In the genomic region with DNA sequence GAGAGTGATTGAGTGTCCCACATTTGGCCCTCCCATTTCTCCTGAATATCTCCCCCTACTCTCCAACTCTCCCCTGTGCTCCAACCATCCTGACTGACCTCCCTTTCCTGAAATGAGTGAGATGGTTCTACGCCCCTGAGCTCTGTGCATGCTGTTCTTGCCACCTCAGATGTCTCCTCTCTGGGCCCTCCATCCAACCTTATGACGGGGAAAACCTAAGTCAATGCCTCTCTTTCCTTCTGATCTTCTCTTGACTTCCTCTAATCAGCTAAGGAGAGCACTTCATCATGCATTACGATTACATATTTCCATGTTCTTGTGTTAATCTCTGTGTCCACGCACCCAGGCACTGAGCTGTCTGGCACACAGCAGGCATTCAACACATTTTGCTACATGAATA, we compare ENCODE assay signal across 24 cellular contexts. TPM values are rescaled to one million over a fixed set of nuclear protein-coding genes. Genes with fewer than 3 reads are reported as not detected.
DNase-seq lines count a peak whose midpoint lies in the region; ATAC-seq and TF ChIP-seq lines count a peak whose summit lies in the region.
"Had no signal": no experiment of that assay in that cellular context is flagged by ENCODE, and none has a peak within 500 bp of the region (broad histone marks: within the 10 kb centered on the region; RNA-seq: fewer than 3 reads in every experiment).

No MANE protein-coding gene starts in this region.

- no peaks in the 10 kb centered on the region for H3K27me3 Mint-ChIP-seq in activated naive CD8-positive, alpha-beta T cell
- H3K27me3 Mint-ChIP-seq in activated naive CD8-positive, alpha-beta T cell treated with anti-CD3 and anti-CD28 coated beads for 36 hours: no peaks in the 10 kb centered on the region
- H3K27me3 Mint-ChIP-seq in CD8-positive, alpha-beta T cell (ENCODE audit: low read depth): no peaks in the 10 kb centered on the region
- no peaks in the 10 kb centered on the region for H3K27me3 Mint-ChIP-seq in activated naive CD8-positive, alpha-beta T cell treated with anti-CD3 and anti-CD28 coated beads, Interleukin-2, amount 50 U/mL, for 24 hours
- H3K27me3 Mint-ChIP-seq: IgD-negative memory B cell had no signal

- TF ChIP-seq CTCF in CD8-positive, alpha-beta T cell (IDR thresholded peaks at IDR 0.05): no peak
- TF ChIP-seq CTCF in GM10266 (IDR thresholded peaks at IDR 0.05; ENCODE audit: control insufficient read depth, insufficient read depth, low read depth, missing control alignments): no peak

- H3K27ac Mint-ChIP-seq in activated naive CD8-positive, alpha-beta T cell: peak overlapping the region; percentile 3
- H3K27ac Mint-ChIP-seq in activated naive CD8-positive, alpha-beta T cell treated with anti-CD3 and anti-CD28 coated beads for 36 hours: no peak overlapping the region
- peak overlapping the region; percentile 71 for H3K27ac Mint-ChIP-seq in CD8-positive, alpha-beta T cell
- no peak overlapping the region for H3K27ac Mint-ChIP-seq in activated naive CD8-positive, alpha-beta T cell treated with anti-CD3 and anti-CD28 coated beads, Interleukin-2, amount 50 U/mL, for 24 hours
- peak overlapping the region; percentile 23 for H3K27ac Mint-ChIP-seq in stimulated activated effector memory CD8-positive, alpha-beta T cell treated with anti-CD3 and anti-CD28 coated beads, Interleukin-12 subunit alpha, Interleukin-12 subunit beta, amount 100 ng/mL, for 72 hours
- H3K27ac Mint-ChIP-seq: IgD-negative memory B cell had no signal

- H3K4me1 Mint-ChIP-seq in activated naive CD8-positive, alpha-beta T cell (ENCODE audit: low read depth): peaks cover 39% of the 10 kb centered on the region
- peaks cover 40% of the 10 kb centered on the region for H3K4me1 Mint-ChIP-seq in activated naive CD8-positive, alpha-beta T cell treated with anti-CD3 and anti-CD28 coated beads for 36 hours
- H3K4me1 Mint-ChIP-seq in CD8-positive, alpha-beta T cell (ENCODE audit: low read depth): peaks cover 41% of the 10 kb centered on the region
- H3K4me1 Mint-ChIP-seq in activated naive CD8-positive, alpha-beta T cell treated with anti-CD3 and anti-CD28 coated beads, Interleukin-2, amount 50 U/mL, for 24 hours: peaks cover 40% of the 10 kb centered on the region
- H3K4me1 Mint-ChIP-seq in stimulated activated effector memory CD8-positive, alpha-beta T cell treated with anti-CD3 and anti-CD28 coated beads, Interleukin-12 subunit alpha, Interleukin-12 subunit beta, amount 100 ng/mL, for 72 hours: peaks cover 36% of the 10 kb centered on the region

- no peak for DNase-seq in activated naive CD8-positive, alpha-beta T cell treated with anti-CD3 and anti-CD28 coated beads for 36 hours
- no peak for DNase-seq in CD8-positive, alpha-beta T cell
- DNase-seq in activated naive CD8-positive, alpha-beta T cell treated with anti-CD3 and anti-CD28 coated beads, Interleukin-2, amount 50 U/mL, for 24 hours: no peak
- no peak for DNase-seq in stimulated activated effector memory CD8-positive, alpha-beta T cell treated with anti-CD3 and anti-CD28 coated beads, Interleukin-12 subunit alpha, Interleukin-12 subunit beta, amount 100 ng/mL, for 72 hours (ENCODE audit: low spot score in 2 of 2)
- DNase-seq in SKM-1 (lab: John Stamatoyannopoulos, UW; ENCODE audit: unreplicated experiment) (no peak), GM10266 (ENCODE audit: extremely low spot score) (no peak), SIG-M5 treated with dmso at 0.1 percent for 504 hours (lab: John Stamatoyannopoulos, UW; ENCODE audit: unreplicated experiment) (no peak)
- DNase-seq: C1 segment of cervical spinal cord, Caco-2, GF-D8, H9, Kasumi-1, MM.1S, NCI-H1092 treated with DMSO at 0.1 percent for 48 hours, NCI-H146, NCI-H2029 treated with DMSO at 0.1 percent for 48 hours, NCI-H2171, NCI-H526, PC-3, RPMI8226, SHP77 treated with DMSO at 0.1 percent for 48 hours had no signal

- POLR2A ChIA-PET in CD8-positive, alpha-beta T cell (lab: Charles Lee): interaction anchor here (1.1 kb wide), 1 partner anchor 18 kb away, joined by 5 read pairs; no protein-coding TSS in a partner anchor

- no peaks in the 10 kb centered on the region for H3K9me3 Mint-ChIP-seq in activated naive CD8-positive, alpha-beta T cell (ENCODE audit: low read depth)
- H3K9me3 Mint-ChIP-seq in activated naive CD8-positive, alpha-beta T cell treated with anti-CD3 and anti-CD28 coated beads for 36 hours: no peaks in the 10 kb centered on the region
- H3K9me3 Mint-ChIP-seq in CD8-positive, alpha-beta T cell: no peaks in the 10 kb centered on the region
- H3K9me3 Mint-ChIP-seq in activated naive CD8-positive, alpha-beta T cell treated with anti-CD3 and anti-CD28 coated beads, Interleukin-2, amount 50 U/mL, for 24 hours: no peaks in the 10 kb centered on the region
- H3K9me3 Mint-ChIP-seq in stimulated activated effector memory CD8-positive, alpha-beta T cell treated with anti-CD3 and anti-CD28 coated beads, Interleukin-12 subunit alpha, Interleukin-12 subunit beta, amount 100 ng/mL, for 72 hours: no peaks in the 10 kb centered on the region
- H3K9me3 Mint-ChIP-seq: H9, IgD-negative memory B cell had no signal

- CTCF ChIA-PET in CD8-positive, alpha-beta T cell (lab: Charles Lee): interaction anchor here (1.9 to 2.2 kb wide), 2 partner anchors 13 to 27 kb away, joined by 5 to 8 read pairs; no protein-coding TSS in a partner anchor

- intact Hi-C loops in CD8-positive, alpha-beta T cell (cut with DNase I, micrococcal nuclease): no loop called here

- peak overlapping the region; percentile 12 for H3K4me3 Mint-ChIP-seq in activated naive CD8-positive, alpha-beta T cell
- H3K4me3 Mint-ChIP-seq in activated naive CD8-positive, alpha-beta T cell treated with anti-CD3 and anti-CD28 coated beads for 36 hours: no peak overlapping the region
- H3K4me3 Mint-ChIP-seq in CD8-positive, alpha-beta T cell: no peak overlapping the region
- no peak overlapping the region for H3K4me3 Mint-ChIP-seq in activated naive CD8-positive, alpha-beta T cell treated with anti-CD3 and anti-CD28 coated beads, Interleukin-2, amount 50 U/mL, for 24 hours
- H3K4me3 Mint-ChIP-seq in stimulated activated effector memory CD8-positive, alpha-beta T cell treated with anti-CD3 and anti-CD28 coated beads, Interleukin-12 subunit alpha, Interleukin-12 subunit beta, amount 100 ng/mL, for 72 hours: no peak overlapping the region
- H3K4me3 Mint-ChIP-seq: H9, IgD-negative memory B cell had no signal

- no peak overlapping the region for H3K4me3 ChIP-seq in CD8-positive, alpha-beta T cell (ENCODE audit: low read depth, low read length)
- H3K4me3 ChIP-seq: GM12878 had no signal

- H3K27ac ChIP-seq in CD8-positive, alpha-beta T cell (ENCODE audit: low read depth, low read length): no peak overlapping the region

- H3K27me3 ChIP-seq in CD8-positive, alpha-beta T cell (ENCODE audit: insufficient read depth, low read length): no peaks in the 10 kb centered on the region

- H3K9me3 ChIP-seq in CD8-positive, alpha-beta T cell (ENCODE audit: low read length): no peaks in the 10 kb centered on the region
- H3K9me3 ChIP-seq: Caco-2 had no signal

- ATAC-seq in CD8-positive, alpha-beta T cell: no peak
- ATAC-seq in activated naive CD8-positive, alpha-beta T cell treated with anti-CD3 and anti-CD28 coated beads, Interleukin-2, amount 50 U/mL, for 24 hours: peak; percentile 52
- ATAC-seq in stimulated activated effector memory CD8-positive, alpha-beta T cell treated with anti-CD3 and anti-CD28 coated beads, Interleukin-12 subunit alpha, Interleukin-12 subunit beta, amount 100 ng/mL, for 72 hours: no peak
- ATAC-seq: GM12878, PC-3 had no signal

- H3K36me3 Mint-ChIP-seq in activated naive CD8-positive, alpha-beta T cell: no peaks in the 10 kb centered on the region
- no peaks in the 10 kb centered on the region for H3K36me3 Mint-ChIP-seq in activated naive CD8-positive, alpha-beta T cell treated with anti-CD3 and anti-CD28 coated beads for 36 hours
- H3K36me3 Mint-ChIP-seq in CD8-positive, alpha-beta T cell: no peaks in the 10 kb centered on the region
- H3K36me3 Mint-ChIP-seq in activated naive CD8-positive, alpha-beta T cell treated with anti-CD3 and anti-CD28 coated beads, Interleukin-2, amount 50 U/mL, for 24 hours (ENCODE audit: low read depth): no peaks in the 10 kb centered on the region
- H3K36me3 Mint-ChIP-seq in stimulated activated effector memory CD8-positive, alpha-beta T cell treated with anti-CD3 and anti-CD28 coated beads, Interleukin-12 subunit alpha, Interleukin-12 subunit beta, amount 100 ng/mL, for 72 hours: peaks cover 68% of the 10 kb centered on the region
- H3K36me3 Mint-ChIP-seq: IgD-negative memory B cell had no signal

- H3K4me1 ChIP-seq in CD8-positive, alpha-beta T cell (ENCODE audit: insufficient read depth, low read length): peaks cover 20% of the 10 kb centered on the region
- H3K4me1 ChIP-seq: Caco-2 had no signal

- no peaks in the 10 kb centered on the region for H3K36me3 ChIP-seq in CD8-positive, alpha-beta T cell (ENCODE audit: insufficient read depth, low read length)

RNA-seq across cellular contexts. Expression of a gene that starts 1.1 kb away (rescaled TPM):
- 1 to 10 TPM; 3.3 TPM for total RNA-seq in activated naive CD8-positive, alpha-beta T cell treated with anti-CD3 and anti-CD28 coated beads for 36 hours
- total RNA-seq in CD8-positive, alpha-beta T cell: under 1 TPM; 0.62 to 1.00 TPM
- total RNA-seq: H9, PC-3 had no signal

Comparison
In these comparisons a context has a peak if more than half of its experiments do, and no peak if none do; other contexts are left out.
1. H3K27ac Mint-ChIP-seq: peak in activated naive CD8-positive, alpha-beta T cell (single experiment), CD8-positive, alpha-beta T cell (single experiment) and stimulated activated effector memory CD8-positive, alpha-beta T cell treated with anti-CD3 and anti-CD28 coated beads, Interleukin-12 subunit alpha, Interleukin-12 subunit beta, amount 100 ng/mL, for 72 hours (single experiment); none in activated naive CD8-positive, alpha-beta T cell treated with anti-CD3 and anti-CD28 coated beads for 36 hours (single experiment) and activated naive CD8-positive, alpha-beta T cell treated with anti-CD3 and anti-CD28 coated beads, Interleukin-2, amount 50 U/mL, for 24 hours (single experiment).